8 cellular contexts compared by ENCODE assay signal in genomic region chr2:215624423-215624829, GRCh38.
DNase-seq lines count a peak whose midpoint lies in the region; ATAC-seq, FAIRE-seq and TF ChIP-seq lines count a peak whose summit lies in the region.

No MANE protein-coding gene starts in this region.

- FAIRE-seq in pancreas (lab: Jason Lieb, UNC), result peak; percentile 13

- ATAC-seq in pancreas, result peak in 2 of 4 donors; percentile 26 to 34
- no peak for ATAC-seq in HG03135 (IDR thresholded peaks at IDR 0.05; ENCODE audit: unreplicated experiment)
- no peak for ATAC-seq in naive thymus-derived CD8-positive, alpha-beta T cell

- DNase-seq in AG20443 (ENCODE audit: low spot score), result peak; percentile 58
- peak; percentile 32 for DNase-seq in NOMO-1 treated with dmso at 0.1 percent for 144 hours (lab: John Stamatoyannopoulos, UW; ENCODE audit: unreplicated experiment)
- peak; percentile 99 for DNase-seq in fibroblast of peridontal ligament (ENCODE audit: extremely low read depth)
- no peak for DNase-seq in pancreas
- no peak for DNase-seq in HEK293T (ENCODE audit: extremely low spot score)
- DNase-seq in naive thymus-derived CD8-positive, alpha-beta T cell, result no peak
- DNase-seq in immature natural killer cell, result no peak

- H3K27ac ChIP-seq in pancreas, result no peak overlapping the region

- no peak overlapping the region for H3K4me3 ChIP-seq in pancreas

- peaks cover under 1 to 10% (median 5%) of the 10 kb centered on the region in 4 donors for H3K4me1 Mint-ChIP-seq in naive thymus-derived CD8-positive, alpha-beta T cell
- no peaks in the 10 kb centered on the region for H3K4me1 Mint-ChIP-seq in immature natural killer cell

- H3K36me3 ChIP-seq in pancreas, result no peaks in the 10 kb centered on the region

- POLR2A ChIA-PET in HEK293T (lab: Yijun Ruan, JAX), result no interaction called here
- POLR2A ChIA-PET in naive thymus-derived CD8-positive, alpha-beta T cell (lab: Charles Lee), result no interaction called here

- intact Hi-C loops in pancreas (cut with DNase I), result no loop called here

- peaks cover 5 to 29% (median 13%) of the 10 kb centered on the region in 5 donors for H3K27me3 Mint-ChIP-seq in naive thymus-derived CD8-positive, alpha-beta T cell
- peaks cover 0 to 7% (median 2%) of the 10 kb centered on the region in 3 donors for H3K27me3 Mint-ChIP-seq in immature natural killer cell (ENCODE audit: low read depth in 3 of 3)

- no peaks in the 10 kb centered on the region for H3K27me3 ChIP-seq in pancreas

- no peaks in the 10 kb centered on the region for H3K9me3 Mint-ChIP-seq in naive thymus-derived CD8-positive, alpha-beta T cell
- no peaks in the 10 kb centered on the region for H3K9me3 Mint-ChIP-seq in immature natural killer cell

- no peak overlapping the region for H3K27ac Mint-ChIP-seq in naive thymus-derived CD8-positive, alpha-beta T cell
- H3K27ac Mint-ChIP-seq in immature natural killer cell, result no peak overlapping the region

- H3K4me1 ChIP-seq in pancreas, result no peaks in the 10 kb centered on the region

- H3K4me3 Mint-ChIP-seq in naive thymus-derived CD8-positive, alpha-beta T cell, result no peak overlapping the region
- H3K4me3 Mint-ChIP-seq in immature natural killer cell, result no peak overlapping the region

- TF ChIP-seq CTCF in pancreas (IDR thresholded peaks at IDR 0.05), result no peak

- H3K36me3 Mint-ChIP-seq in naive thymus-derived CD8-positive, alpha-beta T cell, result no peaks in the 10 kb centered on the region
- peaks cover 0 to 3% (median 0%) of the 10 kb centered on the region in 3 donors for H3K36me3 Mint-ChIP-seq in immature natural killer cell

- WGBS in pancreas, 2 donors, result 80% methylated on average over 7 of the region's 7 CpGs

- CTCF ChIA-PET in HEK293T (lab: Yijun Ruan, JAX), result no interaction called here

- H3K9me3 ChIP-seq in pancreas, result no peaks in the 10 kb centered on the region

TF ChIP-seq in HEK293T, 16 proteins besides CTCF, POLR2A, EP300 and RAD21:
- TF ChIP-seq CTBP1 (IDR thresholded peaks at IDR 0.05; ENCODE audit: borderline replicate concordance) (no peak), TARDBP (IDR thresholded peaks at IDR 0.05) (no peak), BHLHE40 (IDR thresholded peaks at IDR 0.05; ENCODE audit: borderline replicate concordance) (no peak), FOXM1 (IDR thresholded peaks at IDR 0.05; ENCODE audit: borderline replicate concordance) (no peak)

Comparison
In these comparisons a context has a peak if more than half of its experiments do, and no peak if none do; other contexts are left out.
1. DNase-seq: peak in AG20443 (single experiment), NOMO-1 treated with dmso at 0.1 percent for 144 hours (single experiment) and fibroblast of peridontal ligament (single experiment); none in pancreas (0 of 6), HEK293T (single experiment), naive thymus-derived CD8-positive, alpha-beta T cell (0 of 10) and immature natural killer cell (0 of 3).